In genomic region chr5:16574789-16575785, GRCh38 we compare ENCODE assay signal across 9 cellular contexts. TPM values are rescaled to one million over a fixed set of nuclear protein-coding genes. Genes with fewer than 3 reads are reported as not detected.
DNase-seq lines count a peak whose midpoint lies in the region; ATAC-seq and TF ChIP-seq lines count a peak whose summit lies in the region.
"Had no signal": no experiment of that assay in that cellular context is flagged by ENCODE, and none has a peak within 500 bp of the region (broad histone marks: within the 10 kb centered on the region; RNA-seq: fewer than 3 reads in every experiment).

No MANE protein-coding gene starts in this region.

- H2BK12ac ChIP-seq in mesenchymal stem cell (ENCODE audit: low read length in 2 of 2): no peak overlapping the region

- no peak overlapping the region for H4K8ac ChIP-seq in mesenchymal stem cell (ENCODE audit: low read length)

- H3K9me3 ChIP-seq in mesenchymal stem cell (ENCODE audit: control insufficient read depth, low read length) (no peaks in the 10 kb centered on the region), transverse colon (no peaks in the 10 kb centered on the region)

- DNase-seq in AG09319 (ENCODE audit: extremely low read depth, low read depth): peak; percentile 47
- DNase-seq in NCI-H226: peak; percentile 73
- DNase-seq in dermis blood vessel endothelial cell: peak; percentile 2
- peak; percentile 31 for DNase-seq in mesenchymal stem cell
- no peak for DNase-seq in transverse colon
- DNase-seq in activated CD4-positive, alpha-beta memory T cell treated with anti-CD3 and anti-CD28 coated beads for 36 hours: no peak
- DNase-seq in activated CD4-positive, CD25-positive, alpha-beta regulatory T cell treated with anti-CD3 and anti-CD28 coated beads, Interleukin-2, amount 50 U/mL, for 72 hours: no peak
- DNase-seq: activated CD8-positive, alpha-beta memory T cell treated with anti-CD3 and anti-CD28 coated beads for 24 hours had no signal

- TF ChIP-seq CTCF in AG09319 (IDR thresholded peaks at IDR 0.05; ENCODE audit: low read depth, low read length): no peak
- no peak for TF ChIP-seq CTCF in transverse colon (IDR thresholded peaks at IDR 0.05)

- no peak overlapping the region for H2AFZ ChIP-seq in mesenchymal stem cell (ENCODE audit: low read depth, low read length)

- intact Hi-C loops in transverse colon (cut with DNase I; ENCODE audit: low total_unique reads): no loop called here
- intact Hi-C loops in activated CD4-positive, alpha-beta memory T cell treated with anti-CD3 and anti-CD28 coated beads for 36 hours (cut with micrococcal nuclease): no loop called here

- POLR2A ChIA-PET in activated CD4-positive, alpha-beta memory T cell treated with anti-CD3 and anti-CD28 coated beads for 36 hours (lab: Charles Lee): no interaction called here

- no peak overlapping the region for H3K14ac ChIP-seq in mesenchymal stem cell (ENCODE audit: low read length in 2 of 2)

- H3K4me1 Mint-ChIP-seq in activated CD4-positive, alpha-beta memory T cell treated with anti-CD3 and anti-CD28 coated beads for 36 hours (ENCODE audit: low read depth): peaks cover 7% of the 10 kb centered on the region

- H3K27ac Mint-ChIP-seq in activated CD4-positive, alpha-beta memory T cell treated with anti-CD3 and anti-CD28 coated beads for 36 hours: no peak overlapping the region

- no peaks in the 10 kb centered on the region for H3K79me1 ChIP-seq in mesenchymal stem cell (replicated peaks; ENCODE audit: low read length, poor library complexity, severe bottlenecking)

- H3K18ac ChIP-seq in mesenchymal stem cell (ENCODE audit: low read depth in 1 of 2, low read length in 2 of 2): no peak overlapping the region

- no peak for ATAC-seq in HG02588 (IDR thresholded peaks at IDR 0.05; ENCODE audit: unreplicated experiment)

- no peak for TF ChIP-seq POLR2A in transverse colon (IDR thresholded peaks at IDR 0.05)

- H3K4me1 ChIP-seq in mesenchymal stem cell (ENCODE audit: control insufficient read depth, insufficient read depth, low read depth, low read length) (peaks cover 2% of the 10 kb centered on the region), transverse colon (peaks cover 0 to 13% (median 5%) of the 10 kb centered on the region in 4 donors)

- H2BK5ac ChIP-seq in mesenchymal stem cell (ENCODE audit: low read depth, low read length, poor library complexity, severe bottlenecking): no peak overlapping the region

- peaks cover 9% of the 10 kb centered on the region for H3K36me3 Mint-ChIP-seq in activated CD4-positive, alpha-beta memory T cell treated with anti-CD3 and anti-CD28 coated beads for 36 hours

- no peak overlapping the region for H3K23ac ChIP-seq in mesenchymal stem cell (ENCODE audit: low read length in 2 of 2)

- no peak overlapping the region for H2BK120ac ChIP-seq in mesenchymal stem cell (ENCODE audit: low read depth, low read length)

- H3K9me3 Mint-ChIP-seq in activated CD4-positive, alpha-beta memory T cell treated with anti-CD3 and anti-CD28 coated beads for 36 hours: no peaks in the 10 kb centered on the region

- H3K36me3 ChIP-seq in mesenchymal stem cell (ENCODE audit: control insufficient read depth in 1 of 2, insufficient read depth in 2 of 2, low read depth in 1 of 2, low read length in 2 of 2) (no peaks in the 10 kb centered on the region), transverse colon (no peaks in the 10 kb centered on the region)

- H3K27me3 Mint-ChIP-seq in activated CD4-positive, alpha-beta memory T cell treated with anti-CD3 and anti-CD28 coated beads for 36 hours: no peaks in the 10 kb centered on the region

- no peak overlapping the region for H2BK15ac ChIP-seq in mesenchymal stem cell (ENCODE audit: low read depth, poor library complexity, severe bottlenecking)

- no peak overlapping the region for H2AK5ac ChIP-seq in mesenchymal stem cell (ENCODE audit: low read length, severe bottlenecking)

- CTCF ChIA-PET in activated CD4-positive, alpha-beta memory T cell treated with anti-CD3 and anti-CD28 coated beads for 36 hours (lab: Charles Lee): interaction anchor here (1.0 to 2.6 kb wide), 2 partner anchors 11 to 23 kb away, joined by 3 to 8 read pairs; no protein-coding TSS in a partner anchor

- no peak overlapping the region for H3K4me3 Mint-ChIP-seq in activated CD4-positive, alpha-beta memory T cell treated with anti-CD3 and anti-CD28 coated beads for 36 hours

- H3K27ac ChIP-seq in mesenchymal stem cell (ENCODE audit: low read length, poor library complexity, severe bottlenecking): peak overlapping the region; percentile 27
- H3K27ac ChIP-seq in transverse colon: no peak overlapping the region

- 63% methylated on average over 9 of the region's 12 CpGs for whole genome bisulfite sequencing in mesenchymal stem cell
- WGBS in transverse colon (ENCODE audit: low coverage in 1 of 2), 2 donors: 80 to 85% methylated on average over 8 to 12 of the region's 12 CpGs

- peak overlapping the region in 1 of 2 experiments; percentile 25 for H3K4me3 ChIP-seq in mesenchymal stem cell (ENCODE audit: insufficient read depth in 1 of 2, low read depth in 1 of 2, low read length in 2 of 2)
- H3K4me3 ChIP-seq in transverse colon: no peak overlapping the region

- TF ChIP-seq EP300 in transverse colon (IDR thresholded peaks at IDR 0.05; ENCODE audit: low read depth): no peak

- in situ Hi-C loops in transverse colon (cut with MboI; ENCODE audit: low pct_ligation_motif_present in 1 of 4, low pct_unique_long_range_greater_than_20kb in 1 of 4, low sequenced_read_pairs in 3 of 4): no loop called here

- no peak overlapping the region for H3K4me2 ChIP-seq in mesenchymal stem cell (ENCODE audit: low read length, poor library complexity, severe bottlenecking)

- H3K27me3 ChIP-seq in mesenchymal stem cell (ENCODE audit: control insufficient read depth in 1 of 2, insufficient read depth in 1 of 2, low read length in 2 of 2): no peaks in the 10 kb centered on the region
- no peaks in the 10 kb centered on the region for H3K27me3 ChIP-seq in transverse colon

- H3K9ac ChIP-seq in mesenchymal stem cell (ENCODE audit: low read length): peak overlapping the region; percentile 84

- H4K91ac ChIP-seq in mesenchymal stem cell (ENCODE audit: low read length): no peak overlapping the region

- H3K4ac ChIP-seq in mesenchymal stem cell (ENCODE audit: low read depth in 1 of 2, low read length in 2 of 2): no peak overlapping the region

RNA-seq across cellular contexts. Expression of gene RETREG1, which starts 41.7 kb away (rescaled TPM):
- total RNA-seq in dermis blood vessel endothelial cell (0.19 and 0.51 TPM in 2 replicates), transverse colon (10 to 100 TPM; 33.2 to 93.5 (median 66.2) TPM)
- 0.04 TPM for polyA plus RNA-seq in mesenchymal stem cell (2013, experiment 1 of 2)
- polyA plus RNA-seq in mesenchymal stem cell (2013, experiment 2 of 2): 0.12 TPM
- 10 to 100 TPM in 1 of 2 experiments, 1 to 10 TPM in 1; 8.1 to 10.1 TPM for total RNA-seq in activated CD4-positive, alpha-beta memory T cell treated with anti-CD3 and anti-CD28 coated beads for 36 hours

Comparison
In these comparisons a context has a peak if more than half of its experiments do, and no peak if none do; other contexts are left out.
1. DNase-seq: peak in AG09319 (single experiment), NCI-H226 (single experiment), dermis blood vessel endothelial cell (single experiment) and mesenchymal stem cell (single experiment); none in transverse colon (single experiment), activated CD4-positive, alpha-beta memory T cell treated with anti-CD3 and anti-CD28 coated beads for 36 hours (single experiment) and activated CD4-positive, CD25-positive, alpha-beta regulatory T cell treated with anti-CD3 and anti-CD28 coated beads, Interleukin-2, amount 50 U/mL, for 72 hours (single experiment).